ENCODE assay signal across 9 cellular contexts in the genomic region with DNA sequence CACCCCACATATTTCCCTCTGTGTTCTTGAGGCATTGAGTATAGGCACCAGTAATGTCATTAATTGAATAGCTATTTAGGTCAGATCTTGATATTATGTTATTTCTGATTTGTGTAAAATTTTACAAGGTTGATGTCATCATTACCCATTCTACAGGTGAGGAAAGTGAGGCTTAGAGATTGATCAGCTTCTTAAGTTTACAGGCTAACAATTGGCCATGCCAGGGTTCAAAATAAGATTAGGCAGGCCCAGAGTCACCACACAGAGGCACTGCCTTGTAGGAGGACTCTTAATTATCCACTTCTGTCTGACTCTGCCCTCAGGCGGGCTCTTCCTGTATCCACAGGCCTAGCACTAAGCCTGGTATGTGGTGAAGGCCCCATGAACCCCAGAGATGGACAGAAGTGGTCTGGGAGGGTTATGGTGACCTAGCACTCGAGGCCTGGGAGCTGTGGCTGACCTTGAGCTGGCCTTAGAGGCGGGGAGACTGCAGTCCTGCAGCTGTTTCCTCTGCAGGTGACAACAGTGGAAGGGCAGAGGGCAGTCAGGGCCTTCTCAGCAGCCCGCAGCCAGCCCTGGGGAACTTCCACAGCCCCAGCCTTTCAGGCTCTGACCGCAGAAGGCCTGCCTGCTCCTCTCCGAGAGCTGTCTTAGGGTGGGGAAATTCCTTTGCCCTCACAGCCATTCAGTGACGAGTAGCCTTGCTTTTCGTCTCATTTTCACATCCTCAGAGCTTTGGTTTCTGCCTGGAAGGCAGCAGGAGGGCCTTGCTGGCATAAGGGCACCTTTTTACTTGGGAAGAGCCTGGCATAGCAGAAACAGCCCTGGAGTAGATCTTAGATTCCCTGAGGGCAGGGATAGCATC. TPM values are rescaled to one million over a fixed set of nuclear protein-coding genes. Genes with fewer than 3 reads are reported as not detected.
DNase-seq lines count a peak whose midpoint lies in the region; ATAC-seq and TF ChIP-seq lines count a peak whose summit lies in the region.
"Had no signal": no experiment of that assay in that cellular context is flagged by ENCODE, and none has a peak within 500 bp of the region (broad histone marks: within the 10 kb centered on the region; RNA-seq: fewer than 3 reads in every experiment).

No MANE protein-coding gene starts in this region.

- peak overlapping the region; percentile 96 for H3K27ac Mint-ChIP-seq in memory B cell
- no peak overlapping the region; the same call in 1 of the 2 replicates for H3K27ac Mint-ChIP-seq in HFFc6

- H3K4me3 Mint-ChIP-seq in memory B cell, result no peak overlapping the region
- H3K4me3 Mint-ChIP-seq in HFFc6, result no peak overlapping the region

- peak; percentile 53 for DNase-seq in activated CD4-positive, alpha-beta T cell treated with anti-CD3 and anti-CD28 coated beads for 48 hours
- DNase-seq in memory B cell (ENCODE audit: low spot score in 2 of 2) (peak; percentile 50 to 69), H4 (ENCODE audit: low spot score) (no peak), HFFc6 (no peak), dedifferentiated amniotic fluid mesenchymal stem cell (ENCODE audit: extremely low spot score) (no peak)
- DNase-seq: IMR-90 had no signal

- TF ChIP-seq CTCF in HFFc6 (IDR thresholded peaks at IDR 0.05), result no peak

- H3K9me3 Mint-ChIP-seq in memory B cell (no peaks in the 10 kb centered on the region), HFFc6 (no peaks in the 10 kb centered on the region)

- ATAC-seq in GM18907 (IDR thresholded peaks at IDR 0.05; ENCODE audit: unreplicated experiment) (peak; percentile 85), HG02938 (IDR thresholded peaks at IDR 0.05; ENCODE audit: unreplicated experiment) (peak; percentile 84), memory B cell (ENCODE audit: low read depth) (peak; percentile 98), GM21526 (IDR thresholded peaks at IDR 0.05; ENCODE audit: low FRiP score, unreplicated experiment) (no peak)

- H3K4me1 Mint-ChIP-seq in memory B cell, result peaks cover 23% of the 10 kb centered on the region
- no peaks in the 10 kb centered on the region for H3K4me1 Mint-ChIP-seq in HFFc6 (ENCODE audit: low read depth)

- H3K27me3 Mint-ChIP-seq in memory B cell (no peaks in the 10 kb centered on the region), HFFc6 (ENCODE audit: insufficient read depth) (no peaks in the 10 kb centered on the region; the same call in 1 of the 2 replicates)

- H3K36me3 Mint-ChIP-seq in memory B cell, result peaks cover 9% of the 10 kb centered on the region
- H3K36me3 Mint-ChIP-seq in HFFc6 (ENCODE audit: low read depth), result peaks cover 8% of the 10 kb centered on the region; the same call in 1 of the 2 replicates

RNA-seq across cellular contexts. Expression of a gene that starts 12.2 kb away (rescaled TPM):
- total RNA-seq in H4 (2014; rRNA removed; shearing (Covaris generic)), result 13.8 and 15.9 TPM in 2 replicates
- total RNA-seq in HFFc6 (2021; fragmentation: NEBNext Ultra II Directional; extraction: Animal tissue kit (Norgen Biotek cat#: 25700)), result 10 to 100 TPM; 19.2 to 31.6 (median 23.8) TPM

RNA-seq across cellular contexts. Expression of a gene that starts 24.2 kb away (rescaled TPM):
- total RNA-seq in H4 (2014; rRNA removed; shearing (Covaris generic)), result 0.53 and 1.0 TPM in 2 replicates
- total RNA-seq in HFFc6 (2021; fragmentation: NEBNext Ultra II Directional; extraction: Animal tissue kit (Norgen Biotek cat#: 25700)), result under 1 TPM in 4 of 6 experiments, not detected in 2; 0.11 to 0.28 (median 0.20) TPM

RNA-seq across cellular contexts. Expression of a gene that starts 51.0 kb away (rescaled TPM):
- total RNA-seq in H4 (2014; rRNA removed; shearing (Covaris generic)), result 14.5 and 15.2 TPM in 2 replicates
- 10 to 100 TPM; 11.5 to 16.4 (median 13.6) TPM for total RNA-seq in HFFc6 (2021; fragmentation: NEBNext Ultra II Directional; extraction: Animal tissue kit (Norgen Biotek cat#: 25700))

RNA-seq across cellular contexts. Expression of a gene that starts 51.4 kb away (rescaled TPM):
- total RNA-seq in H4 (2014; rRNA removed; shearing (Covaris generic)), result 13.0 and 14.2 TPM in 2 replicates
- total RNA-seq in HFFc6 (2021; fragmentation: NEBNext Ultra II Directional; extraction: Animal tissue kit (Norgen Biotek cat#: 25700)), result 10 to 100 TPM; 28.4 to 39.3 (median 36.1) TPM

Comparison
In these comparisons a context has a peak if more than half of its experiments do, and no peak if none do; other contexts are left out.
1. DNase-seq: peak in activated CD4-positive, alpha-beta T cell treated with anti-CD3 and anti-CD28 coated beads for 48 hours (single experiment) and memory B cell (2 of 2); none in H4 (single experiment), HFFc6 (single experiment) and dedifferentiated amniotic fluid mesenchymal stem cell (single experiment).